ENCODE assay signal across 8 cellular contexts in the genomic region with DNA sequence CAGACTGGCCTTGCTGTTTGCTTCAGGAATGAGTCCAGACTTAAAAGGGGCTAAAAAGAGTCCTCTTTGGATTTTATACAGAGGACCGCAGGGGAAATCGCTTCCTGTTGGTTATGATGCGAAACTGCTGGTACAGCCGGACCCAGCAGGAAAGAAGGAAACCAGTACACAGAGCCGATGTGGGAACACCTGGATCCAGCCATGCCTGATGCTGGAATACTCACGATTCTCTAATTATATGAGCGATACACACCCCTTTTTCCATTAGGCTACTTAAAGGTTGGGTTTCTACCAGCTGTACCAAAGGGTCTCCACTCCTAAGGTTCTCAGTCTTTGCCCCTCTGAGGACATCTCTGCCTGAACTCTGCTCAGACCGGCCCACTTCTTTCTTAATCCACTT.
"Had no signal": no experiment of that assay in that cellular context is flagged by ENCODE, and none has a peak within 500 bp of the region (broad histone marks: within the 10 kb centered on the region; RNA-seq: fewer than 3 reads in every experiment).

No MANE protein-coding gene starts in this region.

- DNase-seq: GM23248, H9, HCEC 1CT, IMR-90 had no signal

- H2AFZ ChIP-seq: GM23248 had no signal

- FAIRE-seq: H1, H54, K562 had no signal

- ATAC-seq: K562 had no signal

- H3K27ac ChIP-seq: GM23248, HL-60 had no signal

- H3K9ac ChIP-seq: GM23248 had no signal

- H3K9me3 Mint-ChIP-seq: H9 had no signal

- H3K4me3 Mint-ChIP-seq: H9 had no signal

- H3K4me1 Mint-ChIP-seq: H9 had no signal

- H3K4me3 ChIP-seq: GM23248, K562 had no signal
